In the genomic region with DNA sequence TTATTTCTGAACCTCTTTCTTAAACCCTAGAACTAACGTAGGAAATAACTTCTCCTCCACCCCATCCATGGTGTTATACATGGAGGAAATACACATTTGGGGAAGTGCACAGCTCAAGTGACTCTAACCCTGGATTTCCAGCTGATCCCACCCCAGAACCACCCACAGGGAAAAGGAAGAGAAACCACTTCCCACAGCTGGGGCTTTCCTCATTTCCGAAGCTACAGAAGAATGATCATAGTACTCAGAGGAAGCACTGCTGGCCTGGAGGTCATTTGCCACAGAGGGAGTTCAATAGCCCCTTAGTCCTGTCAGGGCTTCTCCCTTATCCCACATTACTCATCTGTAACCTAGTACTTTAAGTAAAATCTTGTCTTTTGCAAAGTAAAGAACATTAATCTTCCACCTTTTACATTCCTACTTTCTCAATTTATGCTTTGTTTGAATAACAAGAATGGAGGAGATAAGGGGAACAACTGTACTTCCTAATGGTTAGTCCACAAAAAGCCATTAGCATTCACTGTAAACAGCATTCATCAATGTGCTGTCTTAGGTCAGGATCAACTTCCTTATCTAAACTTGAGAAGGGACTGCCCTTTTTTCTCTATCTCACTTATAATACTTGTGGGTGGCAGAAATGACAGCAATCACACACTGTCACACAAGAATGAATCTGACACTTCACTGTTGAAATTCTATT, we compare ENCODE assay signal across 9 cellular contexts.
DNase-seq lines count a peak whose midpoint lies in the region; ATAC-seq, FAIRE-seq and TF ChIP-seq lines count a peak whose summit lies in the region.
"Had no signal": no experiment of that assay in that cellular context is flagged by ENCODE, and none has a peak within 500 bp of the region (broad histone marks: within the 10 kb centered on the region; RNA-seq: fewer than 3 reads in every experiment).

No MANE protein-coding gene starts in this region.

- H3K4me3 ChIP-seq in stomach = no peak overlapping the region
- H3K4me3 ChIP-seq: suprapubic skin had no signal

- H3K4me1 ChIP-seq in stomach = peaks cover 9 to 38% (median 20%) of the 10 kb centered on the region in 4 donors
- H3K4me1 ChIP-seq: suprapubic skin had no signal

- peak; percentile 52 for FAIRE-seq in GM19239 (lab: Jason Lieb, UNC)

- H3K27me3 ChIP-seq in stomach = no peaks in the 10 kb centered on the region
- H3K27me3 ChIP-seq: suprapubic skin had no signal

- no peak for TF ChIP-seq POLR2A in stomach (IDR thresholded peaks at IDR 0.05)

- ATAC-seq in left cardiac atrium = peak in 1 of 2 donors; percentile 73
- no peak for ATAC-seq in HG02840 (IDR thresholded peaks at IDR 0.05; ENCODE audit: low FRiP score, unreplicated experiment)

- DNase-seq in GM19239 (ENCODE audit: insufficient read length, low spot score) (no peak), LHCN-M2 (ENCODE audit: low read depth) (peak; percentile 44), left cardiac atrium (peak; percentile 21), stomach (no peak), NCI-H526 treated with DMSO at 0.1 percent for 48 hours (lab: John Stamatoyannopoulos, UW) (no peak)
- no peak for DNase-seq in activated CD4-positive, alpha-beta T cell treated with anti-CD3 and anti-CD28 coated beads, Interleukin-2, amount 50 U/mL, for 4 hours
- DNase-seq: activated naive CD4-positive, alpha-beta T cell treated with Interleukin-2 at 50 U/mL for 16 hours had no signal

- H3K36me3 ChIP-seq in stomach = no peaks in the 10 kb centered on the region
- H3K36me3 ChIP-seq: suprapubic skin had no signal

- H3K27ac ChIP-seq in stomach = peak overlapping the region in 3 of 5 donors; percentile 7 to 28 (median 14)
- H3K27ac ChIP-seq: suprapubic skin had no signal

- intact Hi-C loops in left cardiac atrium (cut with DNase I) (no loop called here), stomach (cut with DNase I; ENCODE audit: low total_unique reads) (no loop called here)

- no peaks in the 10 kb centered on the region for H3K9me3 ChIP-seq in stomach
- H3K9me3 ChIP-seq: suprapubic skin had no signal

- TF ChIP-seq EP300 in stomach (IDR thresholded peaks at IDR 0.05) = no peak

- TF ChIP-seq CTCF in stomach (IDR thresholded peaks at IDR 0.05) = no peak

- WGBS in stomach, 5 donors = 48 to 61% (median 57%) methylated on average over 2 of the region's 2 CpGs

Comparison
In these comparisons a context has a peak if more than half of its experiments do, and no peak if none do; other contexts are left out.
1. DNase-seq: peak in LHCN-M2 (single experiment) and left cardiac atrium (single experiment); none in GM19239 (single experiment), stomach (single experiment), activated CD4-positive, alpha-beta T cell treated with anti-CD3 and anti-CD28 coated beads, Interleukin-2, amount 50 U/mL, for 4 hours (0 of 2) and NCI-H526 treated with DMSO at 0.1 percent for 48 hours (single experiment).